In the genomic region with DNA sequence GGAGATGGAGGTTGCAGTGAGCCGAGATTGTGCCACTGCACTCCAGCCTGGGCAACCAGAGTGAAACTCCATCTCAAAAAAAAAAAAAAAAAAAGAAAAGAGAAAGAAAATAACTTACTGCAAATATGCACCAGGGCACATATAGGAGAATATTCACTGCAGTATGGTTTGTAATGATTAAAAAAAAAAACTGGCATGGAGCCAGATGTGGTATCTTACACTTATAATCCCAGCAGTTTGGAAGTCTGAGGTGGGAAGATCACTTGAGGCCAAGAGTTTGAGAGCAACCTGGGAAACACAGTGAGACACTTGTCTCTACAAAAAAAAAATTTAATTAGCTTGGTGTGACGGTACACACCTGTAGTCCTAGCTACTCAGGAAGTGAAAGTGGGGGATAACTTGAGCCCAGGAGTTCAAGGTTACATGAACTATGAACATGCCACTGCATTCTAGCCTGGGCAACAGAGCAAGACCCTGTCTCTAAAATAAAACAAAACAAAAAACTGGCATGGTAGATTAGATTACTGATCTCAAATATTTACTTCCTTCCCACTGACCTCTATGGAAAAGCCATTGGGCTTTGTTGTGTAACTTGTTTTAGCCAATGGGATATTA, we compare ENCODE assay signal across 15 cellular contexts.
A peak's percentile ranks its signal among the peaks of the same experiment; 100 is the strongest.
DNase-seq lines count a peak whose midpoint lies in the region; FAIRE-seq and TF ChIP-seq lines count a peak whose summit lies in the region.
"Had no signal": no experiment of that assay in that cellular context is flagged by ENCODE, and none has a peak within 500 bp of the region (broad histone marks: within the 10 kb centered on the region; RNA-seq: fewer than 3 reads in every experiment).

No MANE protein-coding gene starts in this region.

- DNase-seq in GM23248 = peak; percentile 2
- peak; percentile 14 for DNase-seq in KBM-7
- DNase-seq in endodermal cell = no peak
- DNase-seq in GM12891 (ENCODE audit: insufficient read length, low spot score) = no peak
- no peak for DNase-seq in amniotic stem cell (lab: John Stamatoyannopoulos, UW)
- DNase-seq in hepatocyte (ENCODE audit: low spot score) = no peak
- DNase-seq: C1 segment of cervical spinal cord; CD4-positive, alpha-beta T cell; DMS153; GOT3; H9; IMR-90 had no signal

- H3K4me3 ChIP-seq in GM23248 = no peak overlapping the region
- peak overlapping the region; percentile 8 for H3K4me3 ChIP-seq in endodermal cell (ENCODE audit: low read length)
- no peak overlapping the region for H3K4me3 ChIP-seq in neutrophil (ENCODE audit: low read depth in 1 of 2, low read length in 1 of 2)
- H3K4me3 ChIP-seq in hepatocyte = no peak overlapping the region
- H3K4me3 ChIP-seq: GM12878 had no signal

- H3F3A ChIP-seq in GM23248 (ENCODE audit: insufficient read depth) = no peaks in the 10 kb centered on the region

- no peak overlapping the region for H3K4me2 ChIP-seq in GM23248 (ENCODE audit: unreplicated experiment)
- H3K4me2 ChIP-seq in hepatocyte = no peak overlapping the region

- H3K9me2 ChIP-seq in GM23248 (ENCODE audit: insufficient read depth) (no peaks in the 10 kb centered on the region), hepatocyte (replicated peaks; ENCODE audit: insufficient read depth) (no peaks in the 10 kb centered on the region)

- in situ Hi-C loops in GM23248 (cut with MboI) (no loop called here), KBM-7 (cut with MboI; ENCODE audit: low pct_unique_long_range_greater_than_20kb, low sequenced_read_pairs) (no loop called here)

- no peaks in the 10 kb centered on the region for H3K27me3 Mint-ChIP-seq in endodermal cell (ENCODE audit: insufficient read depth)
- H3K27me3 Mint-ChIP-seq: B cell; CD4-positive, alpha-beta T cell had no signal

- H3K4me1 ChIP-seq in GM23248 (ENCODE audit: insufficient read depth) = no peaks in the 10 kb centered on the region
- H3K4me1 ChIP-seq in endodermal cell (ENCODE audit: control insufficient read depth, insufficient read depth, low read length) = no peaks in the 10 kb centered on the region
- H3K4me1 ChIP-seq in neutrophil (ENCODE audit: control insufficient read depth in 1 of 2, insufficient read depth in 1 of 2, low read depth in 1 of 2, low read length in 1 of 2) = peaks cover 40 to 45% of the 10 kb centered on the region in 2 experiments
- no peaks in the 10 kb centered on the region for H3K4me1 ChIP-seq in hepatocyte (ENCODE audit: insufficient read depth)

- peaks cover 43% of the 10 kb centered on the region for H3K9me3 Mint-ChIP-seq in endodermal cell

- no peak overlapping the region for H3K4me3 Mint-ChIP-seq in endodermal cell
- H3K4me3 Mint-ChIP-seq: B cell; CD4-positive, alpha-beta T cell; H9 had no signal

- H3K27ac Mint-ChIP-seq in endodermal cell = no peak overlapping the region
- H3K27ac Mint-ChIP-seq: B cell; CD4-positive, alpha-beta T cell; H9 had no signal

- H3K4me1 Mint-ChIP-seq in endodermal cell = peaks cover 9% of the 10 kb centered on the region

- no peak overlapping the region for H3K27ac ChIP-seq in GM23248
- no peak overlapping the region for H3K27ac ChIP-seq in endodermal cell (ENCODE audit: low read depth, low read length)
- H3K27ac ChIP-seq in neutrophil = peak overlapping the region; percentile 80
- H3K27ac ChIP-seq in hepatocyte = no peak overlapping the region

- no peak for TF ChIP-seq CTCF in endodermal cell (conservative IDR thresholded peaks at IDR 0.05)
- TF ChIP-seq CTCF in neutrophil (IDR thresholded peaks at IDR 0.05) = no peak
- TF ChIP-seq CTCF in hepatocyte (IDR thresholded peaks at IDR 0.05; ENCODE audit: poor library complexity) = no peak

- H3K79me2 ChIP-seq in GM23248 (ENCODE audit: insufficient read depth) = no peaks in the 10 kb centered on the region
- peaks cover 3% of the 10 kb centered on the region for H3K79me2 ChIP-seq in hepatocyte

- FAIRE-seq in GM12891 (lab: Jason Lieb, UNC) = no peak
- FAIRE-seq: GM12878 had no signal

- H4K20me1 ChIP-seq in GM23248 (ENCODE audit: insufficient read depth) (no peaks in the 10 kb centered on the region), hepatocyte (ENCODE audit: insufficient read depth, poor library complexity, severe bottlenecking) (no peaks in the 10 kb centered on the region)

- H3K36me3 ChIP-seq in GM23248 (ENCODE audit: low read depth) = peaks cover 13% of the 10 kb centered on the region
- peaks cover 41% of the 10 kb centered on the region for H3K36me3 ChIP-seq in endodermal cell (ENCODE audit: control insufficient read depth, insufficient read depth, low read length)
- no peaks in the 10 kb centered on the region for H3K36me3 ChIP-seq in neutrophil
- peaks cover 4% of the 10 kb centered on the region for H3K36me3 ChIP-seq in hepatocyte (replicated peaks; ENCODE audit: insufficient read depth, low read depth)

- 100% methylated on average over 2 of the region's 2 CpGs for WGBS in GM23248 (ENCODE audit: low coverage in 1 of 2, low lambda C conversion rate in 2 of 2, missing lambda C conversion rate in 2 of 2), 2 experiments
- 100% methylated on average over 1 to 2 of the region's 2 CpGs for WGBS in endodermal cell (ENCODE audit: insufficient coverage in 1 of 2, insufficient read length in 1 of 2), 2 experiments
- 100% methylated on average over 2 of the region's 2 CpGs for WGBS in hepatocyte (ENCODE audit: low lambda C conversion rate, missing lambda C conversion rate)

- TF ChIP-seq POLR2A in GM12891 (IDR thresholded peaks at IDR 0.05; ENCODE audit: low read depth, low read length) = no peak

- H3K9me3 ChIP-seq in GM23248 (ENCODE audit: low read depth) = no peaks in the 10 kb centered on the region
- peaks cover 55% of the 10 kb centered on the region for H3K9me3 ChIP-seq in endodermal cell (ENCODE audit: control insufficient read depth, low read length)
- H3K9me3 ChIP-seq in neutrophil = no peaks in the 10 kb centered on the region
- no peaks in the 10 kb centered on the region for H3K9me3 ChIP-seq in hepatocyte (ENCODE audit: low read depth)

- no peaks in the 10 kb centered on the region for H3K27me3 ChIP-seq in GM23248 (replicated peaks; ENCODE audit: insufficient read depth)
- H3K27me3 ChIP-seq in endodermal cell (ENCODE audit: control insufficient read depth, insufficient read depth, low read length, poor library complexity, severe bottlenecking) = no peaks in the 10 kb centered on the region
- no peaks in the 10 kb centered on the region for H3K27me3 ChIP-seq in neutrophil
- H3K27me3 ChIP-seq in hepatocyte = no peaks in the 10 kb centered on the region

- H3K9ac ChIP-seq in GM23248 = no peak overlapping the region
- H3K9ac ChIP-seq in endodermal cell (ENCODE audit: extremely low read depth, low read length, poor library complexity, severe bottlenecking) = no peak overlapping the region

- H2AFZ ChIP-seq in GM23248 = no peak overlapping the region
- no peak overlapping the region for H2AFZ ChIP-seq in hepatocyte

- H3K36me3 Mint-ChIP-seq in endodermal cell (ENCODE audit: low read depth) = peaks cover 54% of the 10 kb centered on the region

TF ChIP-seq in GM12891, 5 proteins besides CTCF, POLR2A, EP300 and RAD21:
- TF ChIP-seq SPI1 (IDR thresholded peaks at IDR 0.05; ENCODE audit: low read depth, low read length) = no peak

Comparison
In these comparisons a context has a peak if more than half of its experiments do, and no peak if none do; other contexts are left out.
1. DNase-seq: peak in GM23248 (single experiment) and KBM-7 (single experiment); none in endodermal cell (single experiment), GM12891 (single experiment), amniotic stem cell (single experiment) and hepatocyte (single experiment).